11 cellular contexts compared by ENCODE assay signal in the genomic region with DNA sequence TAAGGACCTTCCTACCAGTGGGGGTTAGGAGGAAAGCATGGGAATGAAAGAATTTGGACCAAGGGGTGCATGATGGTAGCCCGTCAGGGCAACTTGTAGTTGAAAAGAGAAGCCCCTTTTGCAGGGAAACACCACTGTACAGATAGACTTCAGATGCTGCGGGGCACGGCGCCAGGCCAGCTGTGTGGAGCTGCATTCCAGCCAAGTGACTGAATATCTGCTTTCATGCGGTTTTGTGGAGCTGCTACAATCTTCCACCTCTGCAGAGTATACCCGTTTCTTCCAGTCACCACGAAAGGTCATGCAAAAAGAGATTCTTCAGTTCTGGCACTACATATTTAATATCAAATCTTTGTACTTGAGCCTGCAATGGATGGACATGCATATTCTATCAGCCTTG.
DNase-seq lines count a peak whose midpoint lies in the region; ATAC-seq and TF ChIP-seq lines count a peak whose summit lies in the region.
"Had no signal": no experiment of that assay in that cellular context is flagged by ENCODE, and none has a peak within 500 bp of the region (broad histone marks: within the 10 kb centered on the region; RNA-seq: fewer than 3 reads in every experiment).

No MANE protein-coding gene starts in this region.

- 72 to 85% (median 74%) methylated on average over 7 of the region's 7 CpGs for WGBS in spleen, 5 donors

- H3K4me1 ChIP-seq in spleen, result peaks cover 0 to 18% (median 4%) of the 10 kb centered on the region in 6 donors

- peak overlapping the region in 5 of 8 donors; percentile 15 to 69 (median 36) for H3K27ac ChIP-seq in spleen
- H3K27ac ChIP-seq: breast epithelium, VCaP had no signal

- no peak for TF ChIP-seq POLR2A in spleen (IDR thresholded peaks at IDR 0.05)

- no peak for TF ChIP-seq CTCF in spleen (IDR thresholded peaks at IDR 0.05 in 8 of 11, conservative IDR thresholded peaks at IDR 0.05 in 3 of 11)

- intact Hi-C loops in spleen (cut with DNase I; ENCODE audit: low total_unique reads), result no loop called here

- peaks cover 0 to 11% (median 4%) of the 10 kb centered on the region in 6 donors for H3K36me3 ChIP-seq in spleen
- H3K36me3 ChIP-seq: breast epithelium had no signal

- H3K9me3 ChIP-seq in spleen, result no peaks in the 10 kb centered on the region
- H3K9me3 ChIP-seq: breast epithelium had no signal

- no peaks in the 10 kb centered on the region for H3K27me3 ChIP-seq in spleen (replicated peaks in 1 of 7)
- H3K27me3 ChIP-seq: breast epithelium had no signal

- H3K4me3 ChIP-seq in spleen, result no peak overlapping the region
- H3K4me3 ChIP-seq: breast epithelium had no signal

- ATAC-seq in GM21381 (IDR thresholded peaks at IDR 0.05; ENCODE audit: unreplicated experiment) (no peak), HG03196 (IDR thresholded peaks at IDR 0.05; ENCODE audit: unreplicated experiment) (no peak), GM21529 (IDR thresholded peaks at IDR 0.05; ENCODE audit: unreplicated experiment) (no peak)

- DNase-seq in HS-5 (ENCODE audit: low read depth), result peak; percentile 42
- peak; percentile 68 for DNase-seq in brain pericyte (ENCODE audit: low read depth, low spot score)
- DNase-seq in hypothalamus (lab: John Stamatoyannopoulos, UW), result peak; percentile 11 to 93 (median 71)
- DNase-seq in spleen, result no peak
- no peak for DNase-seq in NCI-H510A treated with DMSO at 0.1 percent for 48 hours (lab: John Stamatoyannopoulos, UW)
- DNase-seq: kidney glomerular epithelial cell had no signal

Comparison
In these comparisons a context has a peak if more than half of its experiments do, and no peak if none do; other contexts are left out.
1. DNase-seq: peak in HS-5 (single experiment), brain pericyte (single experiment) and hypothalamus (51 of 51); none in spleen (single experiment) and NCI-H510A treated with DMSO at 0.1 percent for 48 hours (single experiment).